ENCODE assay signal across 12 cellular contexts in genomic region chr5:15502208-15502607, GRCh38. TPM values are rescaled to one million over a fixed set of nuclear protein-coding genes. Genes with fewer than 3 reads are reported as not detected.
DNase-seq lines count a peak whose midpoint lies in the region; FAIRE-seq and TF ChIP-seq lines count a peak whose summit lies in the region.
"Had no signal": no experiment of that assay in that cellular context is flagged by ENCODE, and none has a peak within 500 bp of the region (broad histone marks: within the 10 kb centered on the region; RNA-seq: fewer than 3 reads in every experiment).

No MANE protein-coding gene starts in this region.

- no peak overlapping the region for H3K27ac Mint-ChIP-seq in CD4-positive, alpha-beta memory T cell
- H3K27ac Mint-ChIP-seq: activated CD8-positive, alpha-beta T cell treated with anti-CD3 and anti-CD28 coated beads, Interleukin-2, amount 10 ng/mL, durations not matched to agents 7 days and 5 days had no signal

- POLR2A ChIA-PET in CD4-positive, alpha-beta memory T cell (lab: Charles Lee; ENCODE audit: partially characterized antibody) = no interaction called here

- peak overlapping the region; percentile 87 for H3K4me3 ChIP-seq in coronary artery
- H3K4me3 ChIP-seq in transverse colon = peak overlapping the region in 2 of 4 donors; percentile 8 to 63
- H3K4me3 ChIP-seq in CD4-positive, alpha-beta memory T cell (ENCODE audit: low read length in 2 of 2) = no peak overlapping the region

- H3K4me1 ChIP-seq in transverse colon = peaks cover 0 to 10% (median 4%) of the 10 kb centered on the region in 4 donors
- H3K4me1 ChIP-seq in CD4-positive, alpha-beta memory T cell (ENCODE audit: insufficient read depth, low read length) = no peaks in the 10 kb centered on the region

- TF ChIP-seq CTCF in coronary artery (IDR thresholded peaks at IDR 0.05) (no peak), transverse colon (IDR thresholded peaks at IDR 0.05) (no peak)

- CTCF ChIA-PET in CD4-positive, alpha-beta memory T cell (lab: Charles Lee; ENCODE audit: partially characterized antibody) = no interaction called here

- H3K36me3 Mint-ChIP-seq in CD4-positive, alpha-beta memory T cell = no peaks in the 10 kb centered on the region

- no peak overlapping the region for H3K4me3 Mint-ChIP-seq in CD4-positive, alpha-beta memory T cell
- H3K4me3 Mint-ChIP-seq: activated CD8-positive, alpha-beta T cell treated with anti-CD3 and anti-CD28 coated beads, Interleukin-2, amount 10 ng/mL, durations not matched to agents 7 days and 5 days; central memory CD8-positive, alpha-beta T cell had no signal

- 33 to 38% methylated on average over 1 to 5 of the region's 5 CpGs for WGBS in transverse colon (ENCODE audit: low coverage in 1 of 2), 2 donors

- H3K27ac ChIP-seq in coronary artery (peak overlapping the region; percentile 60 to 79), transverse colon (peak overlapping the region; percentile 83 to 90 (median 86))
- no peak overlapping the region for H3K27ac ChIP-seq in CD4-positive, alpha-beta memory T cell (ENCODE audit: low read depth, low read length)

- no peak for TF ChIP-seq EP300 in transverse colon (IDR thresholded peaks at IDR 0.05; ENCODE audit: low read depth)

- intact Hi-C loops in transverse colon (cut with DNase I; ENCODE audit: low total_unique reads) = no loop called here
- intact Hi-C loops in CD4-positive, alpha-beta memory T cell (cut with micrococcal nuclease) = no loop called here

- peaks cover 10 to 15% of the 10 kb centered on the region in 2 donors for H3K27me3 Mint-ChIP-seq in CD4-positive, alpha-beta memory T cell

- in situ Hi-C loops in transverse colon (cut with MboI; ENCODE audit: low pct_ligation_motif_present in 1 of 4, low pct_unique_long_range_greater_than_20kb in 1 of 4, low sequenced_read_pairs in 3 of 4) = no loop called here

- H3K9me3 Mint-ChIP-seq in CD4-positive, alpha-beta memory T cell = peaks cover 0 to 23% (median 7%) of the 10 kb centered on the region in 8 donors

- no peaks in the 10 kb centered on the region for H3K36me3 ChIP-seq in transverse colon
- H3K36me3 ChIP-seq in CD4-positive, alpha-beta memory T cell (ENCODE audit: insufficient read depth, low read length) = no peaks in the 10 kb centered on the region

- peaks cover 29% of the 10 kb centered on the region for H3K27me3 ChIP-seq in transverse colon
- H3K27me3 ChIP-seq in CD4-positive, alpha-beta memory T cell (ENCODE audit: insufficient read depth, low read length) = no peaks in the 10 kb centered on the region

- no peaks in the 10 kb centered on the region for H3K4me1 Mint-ChIP-seq in CD4-positive, alpha-beta memory T cell
- H3K4me1 Mint-ChIP-seq: central memory CD8-positive, alpha-beta T cell had no signal

- no peaks in the 10 kb centered on the region for H3K9me3 ChIP-seq in transverse colon
- no peaks in the 10 kb centered on the region for H3K9me3 ChIP-seq in CD4-positive, alpha-beta memory T cell (ENCODE audit: control insufficient read depth in 1 of 2, low read length in 2 of 2)

- DNase-seq in HTR-8/SVneo (ENCODE audit: insufficient read length, low spot score) (no peak), coronary artery (ENCODE audit: low spot score) (no peak), lung microvascular endothelial cell (ENCODE audit: low read depth in 2 of 2) (peak; percentile 43 to 53), transverse colon (no peak), HT-29 (ENCODE audit: low spot score) (no peak), cerebellar nuclear complex (lab: John Stamatoyannopoulos, UW) (no peak)
- DNase-seq in CD4-positive, alpha-beta memory T cell = no peak
- DNase-seq: activated CD8-positive, alpha-beta T cell treated with anti-CD3 and anti-CD28 coated beads, Interleukin-2, amount 10 ng/mL, durations not matched to agents 7 days and 5 days; NCI-H1092; small intestine; stimulated activated naive CD8-positive, alpha-beta T cell treated with anti-CD3 and anti-CD28 coated beads, Interleukin-15, Interleukin-2, amounts not matched to agents 100 U/mL and 50 U/mL, for 24 hours had no signal

- TF ChIP-seq POLR2A in transverse colon (IDR thresholded peaks at IDR 0.05) = no peak

- FAIRE-seq in HTR-8/SVneo (lab: Jason Lieb, UNC) = peak; percentile 69
- FAIRE-seq: small intestine had no signal

RNA-seq across cellular contexts. Expression of gene FBXL7, which starts 2.2 kb away (rescaled TPM):
- total RNA-seq in lung microvascular endothelial cell (10.0 and 14.1 TPM in 2 replicates), transverse colon (10 to 100 TPM in 1 of 4 donors, 1 to 10 TPM in 3; 5.7 to 47.4 (median 6.3) TPM)
- not detected for total RNA-seq in CD4-positive, alpha-beta memory T cell
- not detected for polyA plus RNA-seq in CD4-positive, alpha-beta memory T cell
- not detected in 2 replicates for total RNA-seq in HT-29 (2014; rRNA removed; shearing (Covaris generic))
- total RNA-seq: activated CD8-positive, alpha-beta T cell treated with anti-CD3 and anti-CD28 coated beads, Interleukin-2, amount 10 ng/mL, durations not matched to agents 7 days and 5 days had no signal

Comparison
In these comparisons a context has a peak if more than half of its experiments do, and no peak if none do; other contexts are left out.
1. DNase-seq: peak in lung microvascular endothelial cell (2 of 2); none in HTR-8/SVneo (single experiment), coronary artery (single experiment), transverse colon (single experiment), CD4-positive, alpha-beta memory T cell (0 of 5), HT-29 (single experiment) and cerebellar nuclear complex (0 of 2).